10 cellular contexts compared by ENCODE assay signal in the genomic region with DNA sequence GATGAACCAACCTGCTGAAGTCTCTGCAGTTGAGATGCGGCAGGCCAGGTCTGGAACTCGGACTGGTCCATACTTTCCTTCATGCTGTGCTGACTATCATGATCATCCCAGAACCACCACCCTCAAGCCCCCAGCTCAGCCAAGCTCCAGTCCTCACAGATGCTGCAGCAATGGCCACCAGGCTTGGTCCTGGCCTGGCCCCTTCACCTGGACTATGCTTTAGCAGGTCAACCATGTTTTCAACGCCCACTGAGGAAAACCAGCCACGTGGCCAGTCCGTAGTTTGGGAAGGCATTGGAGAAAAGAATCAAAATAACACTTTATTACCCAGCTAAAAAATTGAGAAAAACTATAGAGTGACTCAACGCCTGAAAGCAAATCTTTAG. TPM values are rescaled to one million over a fixed set of nuclear protein-coding genes. Genes with fewer than 3 reads are reported as not detected.
A peak's percentile ranks its signal among the peaks of the same experiment; 100 is the strongest.
DNase-seq lines count a peak whose midpoint lies in the region; ATAC-seq and TF ChIP-seq lines count a peak whose summit lies in the region.
"Had no signal": no experiment of that assay in that cellular context is flagged by ENCODE, and none has a peak within 500 bp of the region (broad histone marks: within the 10 kb centered on the region; RNA-seq: fewer than 3 reads in every experiment).

No MANE protein-coding gene starts in this region.

- H3K4me1 ChIP-seq in CD4-positive, CD25-positive, alpha-beta regulatory T cell (ENCODE audit: control insufficient read depth, insufficient read depth, low read length, poor library complexity, severe bottlenecking): peaks cover 88% of the 10 kb centered on the region
- H3K4me1 ChIP-seq in GM23248 (ENCODE audit: insufficient read depth): peaks cover 25% of the 10 kb centered on the region
- H3K4me1 ChIP-seq in lower lobe of right lung: peaks cover 41% of the 10 kb centered on the region
- H3K4me1 ChIP-seq: prostate gland had no signal

- POLR2A ChIA-PET in activated CD4-positive, alpha-beta memory T cell treated with anti-CD3 and anti-CD28 coated beads for 36 hours (lab: Charles Lee): interaction anchor here (0.7 to 8.4 kb wide), 18 partner anchors 9 to 273 kb away, joined by 3 to 325 read pairs (median 4); a partner anchor contains a TSS

- no peaks in the 10 kb centered on the region for H3K27me3 ChIP-seq in CD4-positive, CD25-positive, alpha-beta regulatory T cell (ENCODE audit: control insufficient read depth, insufficient read depth, low read length)
- H3K27me3 ChIP-seq in GM23248 (replicated peaks; ENCODE audit: insufficient read depth) (no peaks in the 10 kb centered on the region), lower lobe of right lung (ENCODE audit: low read depth) (no peaks in the 10 kb centered on the region), brain microvascular endothelial cell (replicated peaks) (no peaks in the 10 kb centered on the region)

- H3K4me3 Mint-ChIP-seq in CD4-positive, CD25-positive, alpha-beta regulatory T cell: peak overlapping the region; percentile 90 to 100 (median 92)
- H3K4me3 Mint-ChIP-seq in activated CD4-positive, alpha-beta memory T cell treated with anti-CD3 and anti-CD28 coated beads for 36 hours: peak overlapping the region; percentile 73

- peaks cover 11% of the 10 kb centered on the region for H3K27me3 Mint-ChIP-seq in CD4-positive, CD25-positive, alpha-beta regulatory T cell
- H3K27me3 Mint-ChIP-seq in activated CD4-positive, alpha-beta memory T cell treated with anti-CD3 and anti-CD28 coated beads for 36 hours: no peaks in the 10 kb centered on the region

- DNase-seq in CD4-positive, CD25-positive, alpha-beta regulatory T cell: no peak
- DNase-seq in GM23248: no peak
- DNase-seq in activated CD4-positive, alpha-beta memory T cell treated with anti-CD3 and anti-CD28 coated beads for 36 hours: no peak
- no peak for DNase-seq in lower lobe of right lung
- DNase-seq in NCI-H146 (lab: John Stamatoyannopoulos, UW): no peak
- no peak for DNase-seq in brain microvascular endothelial cell
- DNase-seq in stimulated activated CD4-positive, alpha-beta T cell treated with anti-CD3 and anti-CD28 coated beads, Interleukin-4, amount 100 ng/mL, for 24 hours: no peak
- DNase-seq in MV-4-11 (lab: John Stamatoyannopoulos, UW): no peak

- peaks cover 2% of the 10 kb centered on the region for H3K36me3 ChIP-seq in CD4-positive, CD25-positive, alpha-beta regulatory T cell (ENCODE audit: control insufficient read depth, insufficient read depth, low read length)
- H3K36me3 ChIP-seq in GM23248 (ENCODE audit: low read depth) (no peaks in the 10 kb centered on the region), lower lobe of right lung (no peaks in the 10 kb centered on the region), brain microvascular endothelial cell (replicated peaks) (no peaks in the 10 kb centered on the region)
- H3K36me3 ChIP-seq: prostate gland had no signal

- H3K9me3 Mint-ChIP-seq in CD4-positive, CD25-positive, alpha-beta regulatory T cell: peaks cover 0 to 9% (median 4%) of the 10 kb centered on the region in 7 donors
- peaks cover 5% of the 10 kb centered on the region for H3K9me3 Mint-ChIP-seq in activated CD4-positive, alpha-beta memory T cell treated with anti-CD3 and anti-CD28 coated beads for 36 hours

- H3K4me2 ChIP-seq in GM23248 (ENCODE audit: unreplicated experiment): peak overlapping the region; percentile 49

- H3K9ac ChIP-seq in GM23248: peak overlapping the region; percentile 86

- H3K27ac Mint-ChIP-seq in CD4-positive, CD25-positive, alpha-beta regulatory T cell: peak overlapping the region; percentile 84 to 99 (median 96)
- peak overlapping the region; percentile 84 for H3K27ac Mint-ChIP-seq in activated CD4-positive, alpha-beta memory T cell treated with anti-CD3 and anti-CD28 coated beads for 36 hours

- WGBS in GM23248 (ENCODE audit: low coverage in 1 of 2, low lambda C conversion rate in 2 of 2, missing lambda C conversion rate in 2 of 2), 2 experiments: 23 to 28% methylated on average over 6 of the region's 6 CpGs

- in situ Hi-C loops in GM23248 (cut with MboI): no loop called here
- in situ Hi-C loops in brain microvascular endothelial cell (cut with HindIII; ENCODE audit: low pct_ligation_motif_present, low sequenced_read_pairs): no loop called here

- H3K4me3 ChIP-seq in CD4-positive, CD25-positive, alpha-beta regulatory T cell (ENCODE audit: low read depth, low read length): peak overlapping the region; percentile 92
- H3K4me3 ChIP-seq in GM23248: peak overlapping the region; percentile 70
- peak overlapping the region; percentile 27 for H3K4me3 ChIP-seq in lower lobe of right lung
- no peak overlapping the region for H3K4me3 ChIP-seq in brain microvascular endothelial cell (ENCODE audit: low read depth, low read length)
- H3K4me3 ChIP-seq: prostate gland had no signal

- no peaks in the 10 kb centered on the region for H3K9me3 ChIP-seq in CD4-positive, CD25-positive, alpha-beta regulatory T cell (ENCODE audit: control insufficient read depth in 2 of 2, low read length in 2 of 2)
- H3K9me3 ChIP-seq in GM23248 (ENCODE audit: low read depth) (no peaks in the 10 kb centered on the region), lower lobe of right lung (no peaks in the 10 kb centered on the region)
- H3K9me3 ChIP-seq: prostate gland had no signal

- H3K27ac ChIP-seq in CD4-positive, CD25-positive, alpha-beta regulatory T cell (ENCODE audit: insufficient read depth, low read length, poor library complexity, severe bottlenecking): peak overlapping the region; percentile 98
- peak overlapping the region; percentile 98 for H3K27ac ChIP-seq in GM23248
- peak overlapping the region; percentile 59 for H3K27ac ChIP-seq in lower lobe of right lung
- no peak overlapping the region for H3K27ac ChIP-seq in brain microvascular endothelial cell
- H3K27ac ChIP-seq: prostate gland had no signal

- peaks cover 22 to 100% (median 77%) of the 10 kb centered on the region in 4 donors for H3K4me1 Mint-ChIP-seq in CD4-positive, CD25-positive, alpha-beta regulatory T cell
- peaks cover 97% of the 10 kb centered on the region for H3K4me1 Mint-ChIP-seq in activated CD4-positive, alpha-beta memory T cell treated with anti-CD3 and anti-CD28 coated beads for 36 hours (ENCODE audit: low read depth)

- no peaks in the 10 kb centered on the region for H3K9me2 ChIP-seq in GM23248 (ENCODE audit: insufficient read depth)

- ATAC-seq in CD4-positive, CD25-positive, alpha-beta regulatory T cell (ENCODE audit: low read depth in 2 of 2): no peak
- ATAC-seq in lower lobe of right lung: no peak

- intact Hi-C loops in activated CD4-positive, alpha-beta memory T cell treated with anti-CD3 and anti-CD28 coated beads for 36 hours (cut with micrococcal nuclease): loop anchor here (1.0 to 5.0 kb wide), 6 partner anchors 9 to 129 kb away; no protein-coding TSS in a partner anchor
- intact Hi-C loops in lower lobe of right lung (cut with DNase I): no loop called here

- peaks cover 27% of the 10 kb centered on the region for H3F3A ChIP-seq in GM23248 (ENCODE audit: insufficient read depth)

- CTCF ChIA-PET in activated CD4-positive, alpha-beta memory T cell treated with anti-CD3 and anti-CD28 coated beads for 36 hours (lab: Charles Lee): interaction anchor here (0.7 to 6.9 kb wide), 13 partner anchors 9 to 274 kb away, joined by 3 to 71 read pairs (median 4); a partner anchor contains a TSS

- TF ChIP-seq CTCF in lower lobe of right lung (IDR thresholded peaks at IDR 0.05): no peak
- no peak for TF ChIP-seq CTCF in brain microvascular endothelial cell (IDR thresholded peaks at IDR 0.05; ENCODE audit: low read depth, low read length, missing control alignments)

- H3K79me2 ChIP-seq in GM23248 (ENCODE audit: insufficient read depth): peaks cover 42% of the 10 kb centered on the region

- H4K20me1 ChIP-seq in GM23248 (ENCODE audit: insufficient read depth): no peaks in the 10 kb centered on the region

- H3K36me3 Mint-ChIP-seq in CD4-positive, CD25-positive, alpha-beta regulatory T cell: peaks cover 14% of the 10 kb centered on the region
- H3K36me3 Mint-ChIP-seq in activated CD4-positive, alpha-beta memory T cell treated with anti-CD3 and anti-CD28 coated beads for 36 hours: peaks cover 28% of the 10 kb centered on the region

- H2AFZ ChIP-seq in GM23248: peak overlapping the region; percentile 42

RNA-seq across cellular contexts. Expression of a gene that starts 1.4 kb away (rescaled TPM):
- total RNA-seq in CD4-positive, CD25-positive, alpha-beta regulatory T cell: 18.8 TPM
- 10 to 100 TPM in 2 of 4 donors, 1 to 10 TPM in 2; 8.5 to 19.1 (median 11.0) TPM for polyA plus RNA-seq in CD4-positive, CD25-positive, alpha-beta regulatory T cell
- 8.6 and 10.6 TPM in 2 replicates for total RNA-seq in GM23248 (2014; rRNA removed; shearing (Covaris generic))
- polyA plus RNA-seq in GM23248 (2016; fragmentation: Nextera tagmentation; extraction: Ambion mirVana): 5.1 and 5.7 TPM in 2 replicates
- 1 to 10 TPM; 6.5 to 6.9 TPM for total RNA-seq in activated CD4-positive, alpha-beta memory T cell treated with anti-CD3 and anti-CD28 coated beads for 36 hours
- total RNA-seq in lower lobe of right lung: 3.4 TPM
- total RNA-seq: NCI-H460 had no signal
